ENCODE assay signal across 9 cellular contexts in the genomic region with DNA sequence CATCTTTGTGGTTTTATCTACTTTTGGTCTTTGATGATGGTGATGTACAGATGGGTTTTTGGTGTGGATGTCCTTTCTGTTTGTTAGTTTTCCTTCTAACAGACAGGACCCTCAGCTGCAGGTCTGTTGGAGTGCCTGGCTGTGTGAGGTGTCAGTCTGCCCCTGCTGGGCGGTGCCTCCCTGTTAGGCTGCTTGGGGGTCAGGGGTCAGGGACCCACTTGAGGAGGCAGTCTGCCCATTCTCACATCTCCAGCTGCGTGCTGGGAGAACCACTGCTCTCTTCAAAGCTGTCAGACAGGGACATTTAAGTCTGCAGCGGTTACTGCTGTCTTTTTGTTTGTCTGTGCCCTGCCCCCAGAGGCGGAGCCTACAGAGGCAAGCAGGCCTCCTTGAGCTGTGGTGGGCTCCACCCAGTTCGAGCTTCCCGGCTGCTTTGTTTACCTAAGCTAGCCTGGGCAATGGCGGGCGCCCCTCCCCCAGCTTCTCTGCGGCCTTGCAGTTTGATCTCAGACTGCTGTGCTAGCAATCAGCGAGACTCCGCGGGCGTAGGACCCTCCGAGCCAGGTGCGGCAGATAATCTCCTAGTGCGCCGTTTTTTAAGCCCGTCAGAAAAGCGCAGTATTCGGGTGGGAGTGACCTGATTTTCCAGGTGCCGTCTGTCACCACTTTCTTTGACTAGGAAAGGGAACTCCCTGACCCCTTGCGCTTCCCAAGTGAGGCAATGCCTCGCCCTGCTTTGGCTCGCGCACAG. TPM values are rescaled to one million over a fixed set of nuclear protein-coding genes. Genes with fewer than 3 reads are reported as not detected.
A peak's percentile ranks its signal among the peaks of the same experiment; 100 is the strongest.
DNase-seq lines count a peak whose midpoint lies in the region; ATAC-seq and TF ChIP-seq lines count a peak whose summit lies in the region.
"Not testable (repeated sequence)": the region's sequence is repeated elsewhere in the genome, so short reads cannot be mapped to it uniquely, and the experiment has no call there.
"Had no signal": no experiment of that assay in that cellular context is flagged by ENCODE, and none has a peak within 500 bp of the region (broad histone marks: within the 10 kb centered on the region; RNA-seq: fewer than 3 reads in every experiment).

No MANE protein-coding gene starts in this region.

- H3K9me3 ChIP-seq in right cardiac atrium (ENCODE audit: control insufficient read depth, low read length) = not testable (repeated sequence)
- peaks cover 0 to 21% (median 8%) of the 10 kb centered on the region in 4 donors for H3K9me3 ChIP-seq in stomach

- 44% methylated on average over 25 of the region's 25 CpGs for WGBS in right cardiac atrium
- WGBS in stomach, 5 donors = 19 to 41% (median 27%) methylated on average over 16 to 25 of the region's 25 CpGs

- DNase-seq in CD14-positive monocyte (ENCODE audit: low spot score); RWPE1 (ENCODE audit: low spot score); coronary artery (ENCODE audit: low spot score): not testable (repeated sequence)
- DNase-seq in NCI-H1417 (lab: John Stamatoyannopoulos, UW) (peak; percentile 45 to 85 (median 77)), right cardiac atrium (peak; percentile 42 to 85 (median 81)), naive B cell (peak; percentile 19), stomach (peak; percentile 58)
- peak; percentile 11 for DNase-seq in activated effector memory CD4-positive, alpha-beta T cell treated with Interleukin-2 at 50 U/mL for 16 hours

- TF ChIP-seq EP300 in stomach (IDR thresholded peaks at IDR 0.05) = not testable (repeated sequence)

- not testable (repeated sequence) for H3K27me3 ChIP-seq in right cardiac atrium (ENCODE audit: control insufficient read depth, insufficient read depth); stomach

- not testable (repeated sequence) for H3K36me3 Mint-ChIP-seq in CD14-positive monocyte, naive B cell

- CTCF ChIA-PET in RWPE1 (lab: Yijun Ruan, JAX) = interaction anchor here (0.6 kb wide), 1 partner anchor 344 kb away, joined by 3 read pairs; no protein-coding TSS in a partner anchor

- H3K27ac Mint-ChIP-seq in CD14-positive monocyte (peak overlapping the region in 4 of 7 donors; percentile 41 to 60 (median 57)), naive B cell (peak overlapping the region in 1 of 6 donors; percentile 58)

- H3K27me3 Mint-ChIP-seq in CD14-positive monocyte (ENCODE audit: low read depth in 3 of 3); naive B cell: not testable (repeated sequence)

- POLR2A ChIA-PET in RWPE1 (lab: Yijun Ruan, JAX; ENCODE audit: low non-redundant PET) = not testable (repeated sequence)

- H3K36me3 ChIP-seq in stomach = not testable (repeated sequence)

- H3K4me1 Mint-ChIP-seq in CD14-positive monocyte, naive B cell: not testable (repeated sequence)

- H3K27ac ChIP-seq in RWPE1 = peak overlapping the region; percentile 77
- H3K27ac ChIP-seq in coronary artery = peak overlapping the region in 1 of 2 donors; percentile 53
- not testable (repeated sequence) for H3K27ac ChIP-seq in right cardiac atrium (ENCODE audit: low read length)
- peak overlapping the region in 2 of 5 donors; percentile 46 to 52 for H3K27ac ChIP-seq in stomach

- intact Hi-C loops in CD14-positive monocyte (cut with micrococcal nuclease); right cardiac atrium (cut with DNase I); stomach (cut with DNase I; ENCODE audit: low total_unique reads): not testable (repeated sequence)

- H3K4me3 ChIP-seq in coronary artery (peak overlapping the region; percentile 65), stomach (peak overlapping the region; percentile 25 to 41 (median 32))
- not testable (repeated sequence) for H3K4me3 ChIP-seq in right cardiac atrium (ENCODE audit: low read length)

- H3K9me3 Mint-ChIP-seq in CD14-positive monocyte (peaks cover 8 to 17% (median 12%) of the 10 kb centered on the region in 7 donors), naive B cell (peaks cover 0 to 19% (median 8%) of the 10 kb centered on the region in 7 donors)

- TF ChIP-seq POLR2A in stomach (IDR thresholded peaks at IDR 0.05) = not testable (repeated sequence)

- not testable (repeated sequence) for ATAC-seq in right cardiac atrium; naive B cell (ENCODE audit: low read depth in 2 of 2)

- H3K4me1 ChIP-seq in right cardiac atrium (ENCODE audit: control insufficient read depth, insufficient read depth, low read length); stomach: not testable (repeated sequence)

- peak overlapping the region in 1 of 2 donors; percentile 73 for H3K4me3 Mint-ChIP-seq in CD14-positive monocyte
- H3K4me3 Mint-ChIP-seq in naive B cell = peak overlapping the region in 6 of 8 donors; percentile 30 to 86 (median 68)

- not testable (repeated sequence) for TF ChIP-seq CTCF in CD14-positive monocyte (IDR thresholded peaks at IDR 0.05); RWPE1 (conservative IDR thresholded peaks at IDR 0.05; ENCODE audit: low read depth); coronary artery (IDR thresholded peaks at IDR 0.05); stomach (IDR thresholded peaks at IDR 0.05)

RNA-seq across cellular contexts. Expression of a gene that starts 36.0 kb away (rescaled TPM):
- polyA plus RNA-seq in CD14-positive monocyte = not detected
- not detected for total RNA-seq in right cardiac atrium
- polyA plus RNA-seq in right cardiac atrium = 0.02 TPM
- not detected for polyA plus RNA-seq in naive B cell (ENCODE audit: low read depth in 6 of 6)
- not detected for total RNA-seq in stomach
- polyA plus RNA-seq in stomach = not detected
- total RNA-seq: activated T-cell treated with anti-CD3 and anti-CD28 coated beads, Interleukin-2, amount 50 U/mL, for 72 hours had no signal

RNA-seq across cellular contexts. Expression of a gene that starts 55.3 kb away (rescaled TPM):
- polyA plus RNA-seq in CD14-positive monocyte = 10 to 100 TPM; 20.8 to 36.3 TPM
- total RNA-seq in right cardiac atrium = 1 to 10 TPM; 7.8 to 9.7 (median 9.1) TPM
- 5.9 TPM for polyA plus RNA-seq in right cardiac atrium
- polyA plus RNA-seq in naive B cell (ENCODE audit: low read depth in 6 of 6) = 100 to 1,000 TPM in 4 of 6 donors, 10 to 100 TPM in 2; 45.1 to 164 (median 107) TPM
- total RNA-seq in stomach = 10 to 100 TPM in 2 of 5 donors, 1 to 10 TPM in 1, under 1 TPM in 1, not detected in 1; 0.29 to 17.1 (median 8.7) TPM
- polyA plus RNA-seq in stomach = 1 to 10 TPM; 3.6 to 6.3 (median 4.0) TPM
